8 cellular contexts compared by ENCODE assay signal in genomic region chr16:1962161-1963153, GRCh38. TPM values are rescaled to one million over a fixed set of nuclear protein-coding genes. Genes with fewer than 3 reads are reported as not detected.
DNase-seq lines count a peak whose midpoint lies in the region; ATAC-seq and TF ChIP-seq lines count a peak whose summit lies in the region.
"Not testable (repeated sequence)": the region's sequence is repeated elsewhere in the genome, so short reads cannot be mapped to it uniquely, and the experiment has no call there.
"Had no signal": no experiment of that assay in that cellular context is flagged by ENCODE, and none has a peak within 500 bp of the region (broad histone marks: within the 10 kb centered on the region; RNA-seq: fewer than 3 reads in every experiment).

No MANE protein-coding gene starts in this region.

- H3K9ac ChIP-seq in iPS-15b (ENCODE audit: low read depth, low read length) = peak overlapping the region; percentile 96

- not testable (repeated sequence) for H3K4me3 ChIP-seq in CD8-positive, alpha-beta T cell (ENCODE audit: low read depth, low read length)
- peak overlapping the region; percentile 79 for H3K4me3 ChIP-seq in Jurkat, Clone E6-1 (ENCODE audit: low read length)
- H3K4me3 ChIP-seq in brain microvascular endothelial cell (ENCODE audit: low read depth, low read length) (peak overlapping the region; percentile 93), iPS-15b (ENCODE audit: low read depth, low read length) (peak overlapping the region; percentile 30), skeletal muscle cell (ENCODE audit: low read depth, low read length) (peak overlapping the region; percentile 68)

- H3K36me3 ChIP-seq in CD8-positive, alpha-beta T cell (ENCODE audit: insufficient read depth, low read length) = peaks cover 20% of the 10 kb centered on the region
- H3K36me3 ChIP-seq in brain microvascular endothelial cell (replicated peaks) (peaks cover 32% of the 10 kb centered on the region), iPS-15b (ENCODE audit: control insufficient read depth, insufficient read depth, low read length) (peaks cover 27% of the 10 kb centered on the region)

- not testable (repeated sequence) for H3K27me3 ChIP-seq in CD8-positive, alpha-beta T cell (ENCODE audit: insufficient read depth, low read length); brain microvascular endothelial cell (replicated peaks); iPS-15b (ENCODE audit: control insufficient read depth, insufficient read depth, low read length)

- H3K27ac ChIP-seq in CD8-positive, alpha-beta T cell (ENCODE audit: low read depth, low read length) = not testable (repeated sequence)
- H3K27ac ChIP-seq in brain microvascular endothelial cell = peak overlapping the region; percentile 88

- ATAC-seq in CD8-positive, alpha-beta T cell = not testable (repeated sequence)

- CTCF ChIA-PET in CD8-positive, alpha-beta T cell (lab: Charles Lee) = not testable (repeated sequence)

- not testable (repeated sequence) for H3K9me3 Mint-ChIP-seq in CD8-positive, alpha-beta T cell

- intact Hi-C loops in CD8-positive, alpha-beta T cell (cut with DNase I, micrococcal nuclease) = loop anchor here (10.0 kb wide), 2 partner anchors 348 to 548 kb away; partner anchors contain the start of genes CRAMP1 (in 1 of the 2), IFT140 (in 1 of the 2) and UNKL (in 1 of the 2)

- peak overlapping the region; percentile 49 for H3K27ac Mint-ChIP-seq in CD8-positive, alpha-beta T cell

- H3K4me1 Mint-ChIP-seq in CD8-positive, alpha-beta T cell (ENCODE audit: low read depth) = peaks cover 48% of the 10 kb centered on the region

- H3K4me1 ChIP-seq in CD8-positive, alpha-beta T cell (ENCODE audit: insufficient read depth, low read length) = peaks cover 48% of the 10 kb centered on the region
- H3K4me1 ChIP-seq in iPS-15b (ENCODE audit: control insufficient read depth, insufficient read depth, low read length) = not testable (repeated sequence)

- in situ Hi-C loops in brain microvascular endothelial cell (cut with HindIII; ENCODE audit: low pct_ligation_motif_present, low sequenced_read_pairs) = not testable (repeated sequence)

- H3K4me3 Mint-ChIP-seq in CD8-positive, alpha-beta T cell = peak overlapping the region; percentile 61

- DNase-seq in CD8-positive, alpha-beta T cell; Jurkat, Clone E6-1 (ENCODE audit: low read depth, low spot score); brain microvascular endothelial cell; skeletal muscle cell (ENCODE audit: low read depth): not testable (repeated sequence)
- peak; percentile 26 for DNase-seq in activated CD4-positive, alpha-beta T cell treated with anti-CD3 and anti-CD28 coated beads for 48 hours

- TF ChIP-seq CTCF in CD8-positive, alpha-beta T cell (IDR thresholded peaks at IDR 0.05); brain microvascular endothelial cell (IDR thresholded peaks at IDR 0.05; ENCODE audit: low read depth, low read length, missing control alignments): not testable (repeated sequence)

- POLR2A ChIA-PET in CD8-positive, alpha-beta T cell (lab: Charles Lee) = interaction anchor here (0.9 to 3.2 kb wide), 3 partner anchors 9 to 29 kb away, joined by 3 to 23 read pairs (median 6); partner anchors contain the start of gene TBL3

- H3K9me3 ChIP-seq in CD8-positive, alpha-beta T cell (ENCODE audit: low read length); iPS-15b (ENCODE audit: control insufficient read depth, insufficient read depth, low read length): not testable (repeated sequence)

- H3K27me3 Mint-ChIP-seq in CD8-positive, alpha-beta T cell (ENCODE audit: low read depth) = not testable (repeated sequence)

- peaks cover 42% of the 10 kb centered on the region for H3K36me3 Mint-ChIP-seq in CD8-positive, alpha-beta T cell

RNA-seq across cellular contexts. Expression of gene RPS2, which starts 2.2 kb away (rescaled TPM):
- 1,000 to 10,000 TPM; 4,060 to 4,094 TPM for total RNA-seq in CD8-positive, alpha-beta T cell
- polyA plus RNA-seq in Jurkat, Clone E6-1 (2012; ENCODE audit: insufficient read depth, insufficient read length) = 2,923 TPM

RNA-seq across cellular contexts. Expression of gene NDUFB10, which starts 3.1 kb away (rescaled TPM):
- 10 to 100 TPM; 36.2 to 38.4 TPM for total RNA-seq in CD8-positive, alpha-beta T cell
- polyA plus RNA-seq in Jurkat, Clone E6-1 (2012; ENCODE audit: insufficient read depth, insufficient read length) = 315 TPM

RNA-seq across cellular contexts. Expression of gene RNF151, which starts 4.2 kb away (rescaled TPM):
- not detected for total RNA-seq in CD8-positive, alpha-beta T cell
- not detected for polyA plus RNA-seq in Jurkat, Clone E6-1 (2012; ENCODE audit: insufficient read depth, insufficient read length)
- total RNA-seq: lung had no signal

RNA-seq across cellular contexts. Expression of gene RPL3L, which starts 8.0 kb away (rescaled TPM):
- total RNA-seq in CD8-positive, alpha-beta T cell = not detected
- not detected for polyA plus RNA-seq in Jurkat, Clone E6-1 (2012; ENCODE audit: insufficient read depth, insufficient read length)
- total RNA-seq: lung; T-helper 1 cell treated with Interleukin-12 subunit alpha and Interleukin-12 subunit beta and Interleukin-4 antibody, amounts not matched to agents 30 ng/mL and 1 ng/mL, for 36 hours had no signal

RNA-seq across cellular contexts. Expression of gene TBL3, which starts 9.4 kb away (rescaled TPM):
- 10 to 100 TPM; 15.4 to 16.6 TPM for total RNA-seq in CD8-positive, alpha-beta T cell
- polyA plus RNA-seq in Jurkat, Clone E6-1 (2012; ENCODE audit: insufficient read depth, insufficient read length) = 52.9 TPM
